1 cellular context compared by ENCODE assay signal in the genomic region with DNA sequence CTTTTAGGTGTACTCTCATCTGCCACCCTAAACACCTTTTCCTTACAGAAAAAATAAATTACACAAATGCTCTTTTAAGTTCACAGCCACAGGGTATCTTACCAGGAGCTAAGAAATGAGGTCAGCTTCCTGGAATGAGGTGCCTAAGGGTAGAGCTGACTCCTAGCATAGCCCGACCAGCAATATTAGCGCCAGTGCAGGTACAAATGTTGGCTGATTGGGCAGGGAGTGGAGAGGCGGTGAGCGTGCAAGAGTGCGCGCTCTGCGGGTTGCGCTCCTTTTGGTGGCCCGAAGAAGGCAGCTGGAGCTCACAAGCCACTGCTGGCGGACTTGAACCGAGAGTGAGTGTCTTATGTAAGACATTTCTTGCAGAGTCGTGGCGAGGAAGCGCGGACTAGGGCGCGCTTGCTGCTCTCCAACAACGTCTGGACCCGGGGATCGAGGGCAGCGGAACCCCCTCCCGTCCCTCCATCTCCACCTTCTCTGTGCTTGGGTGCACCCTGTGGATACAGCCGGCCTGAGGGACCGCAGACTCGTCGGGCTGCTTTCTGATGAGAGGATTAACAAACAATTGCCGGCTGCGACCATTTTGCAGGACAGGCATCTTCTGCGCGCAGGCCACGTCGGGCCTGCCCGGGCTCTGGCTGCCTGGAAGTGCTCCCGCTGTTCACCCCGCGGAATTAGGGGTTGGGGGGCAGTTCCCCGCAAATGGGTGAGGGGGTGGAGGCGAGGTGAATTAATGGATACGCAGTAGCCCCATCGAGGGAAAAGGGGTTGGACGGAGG.
TF ChIP-seq lines count a peak whose summit lies in the region.

No MANE protein-coding gene starts in this region.

TF ChIP-seq in GM12878, 131 proteins besides CTCF, POLR2A, EP300 and RAD21 (continued from another document):
- TF ChIP-seq ZBED1 (IDR thresholded peaks at IDR 0.05; ENCODE audit: borderline replicate concordance) (no peak), NFXL1 (IDR thresholded peaks at IDR 0.05; ENCODE audit: borderline replicate concordance) (no peak), PAX8 (IDR thresholded peaks at IDR 0.05) (no peak), SIX5 (IDR thresholded peaks at IDR 0.05; ENCODE audit: low read depth, low read length, severe bottlenecking) (no peak)
- TF ChIP-seq, protein P1, sequence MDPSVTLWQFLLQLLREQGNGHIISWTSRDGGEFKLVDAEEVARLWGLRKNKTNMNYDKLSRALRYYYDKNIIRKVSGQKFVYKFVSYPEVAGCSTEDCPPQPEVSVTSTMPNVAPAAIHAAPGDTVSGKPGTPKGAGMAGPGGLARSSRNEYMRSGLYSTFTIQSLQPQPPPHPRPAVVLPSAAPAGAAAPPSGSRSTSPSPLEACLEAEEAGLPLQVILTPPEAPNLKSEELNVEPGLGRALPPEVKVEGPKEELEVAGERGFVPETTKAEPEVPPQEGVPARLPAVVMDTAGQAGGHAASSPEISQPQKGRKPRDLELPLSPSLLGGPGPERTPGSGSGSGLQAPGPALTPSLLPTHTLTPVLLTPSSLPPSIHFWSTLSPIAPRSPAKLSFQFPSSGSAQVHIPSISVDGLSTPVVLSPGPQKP (IDR thresholded peaks at IDR 0.05; ENCODE audit: low read depth, low read length), result no peak
- TF ChIP-seq, protein P2, sequence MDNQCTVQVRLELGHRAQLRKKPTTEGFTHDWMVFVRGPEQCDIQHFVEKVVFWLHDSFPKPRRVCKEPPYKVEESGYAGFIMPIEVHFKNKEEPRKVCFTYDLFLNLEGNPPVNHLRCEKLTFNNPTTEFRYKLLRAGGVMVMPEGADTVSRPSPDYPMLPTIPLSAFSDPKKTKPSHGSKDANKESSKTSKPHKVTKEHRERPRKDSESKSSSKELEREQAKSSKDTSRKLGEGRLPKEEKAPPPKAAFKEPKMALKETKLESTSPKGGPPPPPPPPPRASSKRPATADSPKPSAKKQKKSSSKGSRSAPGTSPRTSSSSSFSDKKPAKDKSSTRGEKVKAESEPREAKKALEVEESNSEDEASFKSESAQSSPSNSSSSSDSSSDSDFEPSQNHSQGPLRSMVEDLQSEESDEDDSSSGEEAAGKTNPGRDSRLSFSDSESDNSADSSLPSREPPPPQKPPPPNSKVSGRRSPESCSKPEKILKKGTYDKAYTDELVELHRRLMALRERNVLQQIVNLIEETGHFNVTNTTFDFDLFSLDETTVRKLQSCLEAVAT (IDR thresholded peaks at IDR 0.05), result no peak
TF ChIP-seq in GM12878: peak in this region for 0.
